In genomic region chr19:49151339-49152217, GRCh38 we compare ENCODE assay signal across 8 cellular contexts. TPM values are rescaled to one million over a fixed set of nuclear protein-coding genes. Genes with fewer than 3 reads are reported as not detected.
DNase-seq lines count a peak whose midpoint lies in the region; ATAC-seq lines count a peak whose summit lies in the region.

No MANE protein-coding gene starts in this region.

- ATAC-seq in HG02981 (IDR thresholded peaks at IDR 0.05; ENCODE audit: unreplicated experiment) (no peak), HG03432 (IDR thresholded peaks at IDR 0.05; ENCODE audit: unreplicated experiment) (no peak)

- DNase-seq in NCI-H1436 (lab: John Stamatoyannopoulos, UW) (peak; percentile 87), NCI-H1436 treated with DMSO at 0.1 percent for 48 hours (lab: John Stamatoyannopoulos, UW) (no peak), NCI-H1105 treated with DMSO at 0.1 percent for 48 hours (lab: John Stamatoyannopoulos, UW) (peak; percentile 55), UCSD-AML1 (lab: John Stamatoyannopoulos, UW; ENCODE audit: unreplicated experiment) (peak; percentile 65), epidermal melanocyte (ENCODE audit: insufficient read length, low spot score) (peak; percentile 27), myocyte (ENCODE audit: low read depth) (peak; percentile 59)

RNA-seq across cellular contexts. Expression of gene HRC, which starts 3.6 kb away (rescaled TPM):
- total RNA-seq in myocyte: 375 and 578 TPM in 2 replicates
- polyA plus RNA-seq in myocyte (2012): 80.4 TPM

RNA-seq across cellular contexts. Expression of gene TRPM4, which starts 6.0 kb away (rescaled TPM):
- total RNA-seq in myocyte: 14.3 and 18.6 TPM in 2 replicates
- polyA plus RNA-seq in myocyte (2012): 26.5 TPM

RNA-seq across cellular contexts. Expression of gene PPFIA3, which starts 32.2 kb away (rescaled TPM):
- total RNA-seq in myocyte: 10.2 and 12.5 TPM in 2 replicates
- polyA plus RNA-seq in myocyte (2012): 6.2 TPM

RNA-seq across cellular contexts. Expression of gene C19orf73, which starts 32.6 kb away (rescaled TPM):
- not detected in 2 replicates for total RNA-seq in myocyte
- polyA plus RNA-seq in myocyte (2012): 1.3 TPM

RNA-seq across cellular contexts. Expression of gene LIN7B, which starts 37.4 kb away (rescaled TPM):
- total RNA-seq in myocyte: 22.1 and 44.2 TPM in 2 replicates
- 22.2 TPM for polyA plus RNA-seq in myocyte (2012)
